Comparison of ENCODE assay signal across 13 cellular contexts in genomic region chr3:51709004-51709420, GRCh38. TPM values are rescaled to one million over a fixed set of nuclear protein-coding genes. Genes with fewer than 3 reads are reported as not detected.
DNase-seq lines count a peak whose midpoint lies in the region; ATAC-seq and TF ChIP-seq lines count a peak whose summit lies in the region.
"Had no signal": no experiment of that assay in that cellular context is flagged by ENCODE, and none has a peak within 500 bp of the region (broad histone marks: within the 10 kb centered on the region; RNA-seq: fewer than 3 reads in every experiment).

No MANE protein-coding gene starts in this region.

- no peak for TF ChIP-seq POLR2A in upper lobe of left lung (IDR thresholded peaks at IDR 0.05)

- H3K4me3 Mint-ChIP-seq in activated naive CD4-positive, alpha-beta T cell treated with anti-CD3 and anti-CD28 coated beads, Interleukin-2, amount 50 U/mL, for 24 hours, result no peak overlapping the region
- no peak overlapping the region for H3K4me3 Mint-ChIP-seq in WTC11

- no peaks in the 10 kb centered on the region for H3K9me3 Mint-ChIP-seq in activated naive CD4-positive, alpha-beta T cell treated with anti-CD3 and anti-CD28 coated beads, Interleukin-2, amount 50 U/mL, for 24 hours
- no peaks in the 10 kb centered on the region for H3K9me3 Mint-ChIP-seq in WTC11

- peaks cover 0 to 14% (median 7%) of the 10 kb centered on the region in 4 donors for H3K36me3 ChIP-seq in upper lobe of left lung

- peak overlapping the region; percentile 12 for H3K27ac Mint-ChIP-seq in activated naive CD4-positive, alpha-beta T cell treated with anti-CD3 and anti-CD28 coated beads, Interleukin-2, amount 50 U/mL, for 24 hours
- no peak overlapping the region for H3K27ac Mint-ChIP-seq in WTC11

- no peak for DNase-seq in activated naive CD4-positive, alpha-beta T cell (lab: John Stamatoyannopoulos, UW)
- DNase-seq in WTC11 (ENCODE audit: low spot score) (peak; percentile 9), mesenteric fat pad (ENCODE audit: low spot score) (peak; percentile 84), upper lobe of left lung (peak; percentile 18 to 70), NOMO-1 treated with DMSO at 0.1 percent for 48 hours (lab: John Stamatoyannopoulos, UW; ENCODE audit: unreplicated experiment) (no peak)
- DNase-seq: Caco-2, foreskin melanocyte, NCI-H2107 had no signal

- H3K4me1 ChIP-seq in upper lobe of left lung, result peaks cover 0 to 13% (median 6%) of the 10 kb centered on the region in 4 donors
- H3K4me1 ChIP-seq: Caco-2 had no signal

- no peak overlapping the region for H3K4me3 ChIP-seq in upper lobe of left lung
- H3K4me3 ChIP-seq: K562 had no signal

- H3K4me1 Mint-ChIP-seq in activated naive CD4-positive, alpha-beta T cell treated with anti-CD3 and anti-CD28 coated beads, Interleukin-2, amount 50 U/mL, for 24 hours, result peaks cover 21% of the 10 kb centered on the region
- H3K4me1 Mint-ChIP-seq in WTC11, result peaks cover 19% of the 10 kb centered on the region

- no peak for TF ChIP-seq EP300 in upper lobe of left lung (IDR thresholded peaks at IDR 0.05)

- no peak overlapping the region for H3K27ac ChIP-seq in upper lobe of left lung
- H3K27ac ChIP-seq: HL-60 had no signal

- CTCF ChIA-PET in WTC11 (lab: Charles Lee), result interaction anchor here (3.7 to 9.3 kb wide), 3 partner anchors 10 to 111 kb away, joined by 27 to 139 read pairs (median 41); no protein-coding TSS in a partner anchor

- no peaks in the 10 kb centered on the region for H3K9me3 ChIP-seq in upper lobe of left lung
- H3K9me3 ChIP-seq: Caco-2 had no signal

- TF ChIP-seq CTCF in WTC11 (IDR thresholded peaks at IDR 0.05) (no peak), upper lobe of left lung (IDR thresholded peaks at IDR 0.05) (no peak)

- POLR2A ChIA-PET in WTC11 (lab: Charles Lee), result no interaction called here

- no peaks in the 10 kb centered on the region for H3K36me3 Mint-ChIP-seq in activated naive CD4-positive, alpha-beta T cell treated with anti-CD3 and anti-CD28 coated beads, Interleukin-2, amount 50 U/mL, for 24 hours
- no peaks in the 10 kb centered on the region for H3K36me3 Mint-ChIP-seq in WTC11

- no peak for ATAC-seq in WTC11
- ATAC-seq in upper lobe of left lung (ENCODE audit: low FRiP score in 2 of 2), result no peak
- ATAC-seq in GM21423 (IDR thresholded peaks at IDR 0.05; ENCODE audit: unreplicated experiment), result no peak
- ATAC-seq in HG03354 (IDR thresholded peaks at IDR 0.05; ENCODE audit: poor library complexity, severe bottlenecking, unreplicated experiment), result no peak
- ATAC-seq: K562 had no signal

- 92 to 95% methylated on average over 2 to 17 of the region's 17 CpGs for WGBS in upper lobe of left lung, 2 donors

- H3K27me3 Mint-ChIP-seq in activated naive CD4-positive, alpha-beta T cell treated with anti-CD3 and anti-CD28 coated beads, Interleukin-2, amount 50 U/mL, for 24 hours, result no peaks in the 10 kb centered on the region
- peaks cover 28% of the 10 kb centered on the region for H3K27me3 Mint-ChIP-seq in WTC11 (ENCODE audit: low read depth)

- H3K27me3 ChIP-seq in upper lobe of left lung, result no peaks in the 10 kb centered on the region

TF ChIP-seq in WTC11, 78 proteins besides CTCF, POLR2A, EP300 and RAD21:
- TF ChIP-seq JUN (CRISPR knock-in tag; IDR thresholded peaks at IDR 0.05) (no peak), ZNF281 (CRISPR knock-in tag; IDR thresholded peaks at IDR 0.05) (no peak), ATF2 (CRISPR knock-in tag; IDR thresholded peaks at IDR 0.05; ENCODE audit: borderline replicate concordance, low read depth) (no peak), E2F4 (CRISPR knock-in tag; IDR thresholded peaks at IDR 0.05; ENCODE audit: borderline replicate concordance, low read depth) (no peak), ZSCAN18 (CRISPR knock-in tag; IDR thresholded peaks at IDR 0.05) (no peak)

RNA-seq across cellular contexts. Expression of gene GRM2, which starts 2.1 kb away (rescaled TPM):
- 2.8 to 4.1 TPM (median 3.7 TPM) in 3 replicates for total RNA-seq in WTC11 (2021)
- 0.22 TPM for total RNA-seq in mesenteric fat pad
- 1 to 10 TPM in 1 of 6 donors, under 1 TPM in 4, not detected in 1; 0.10 to 1.0 (median 0.30) TPM for total RNA-seq in upper lobe of left lung
- total RNA-seq: K562 had no signal

RNA-seq across cellular contexts. Expression of gene TEX264, which starts 38.0 kb away (rescaled TPM):
- total RNA-seq in WTC11 (2021) (11.8 to 17.5 TPM (median 17.5 TPM) in 3 replicates), mesenteric fat pad (35.4 TPM), upper lobe of left lung (10 to 100 TPM; 40.4 to 86.5 (median 55.5) TPM)

Comparison
In these comparisons a context has a peak if more than half of its experiments do, and no peak if none do; other contexts are left out.
1. DNase-seq: peak in WTC11 (single experiment), mesenteric fat pad (single experiment) and upper lobe of left lung (2 of 2); none in activated naive CD4-positive, alpha-beta T cell (0 of 4) and NOMO-1 treated with DMSO at 0.1 percent for 48 hours (single experiment).